In genomic region chr2:121349721-121350401, GRCh38 we compare ENCODE assay signal across 13 cellular contexts.
"Had no signal": no experiment of that assay in that cellular context is flagged by ENCODE, and none has a peak within 500 bp of the region (broad histone marks: within the 10 kb centered on the region; RNA-seq: fewer than 3 reads in every experiment).

No MANE protein-coding gene starts in this region.

- H3K4me1 ChIP-seq: testis, upper lobe of left lung had no signal

- H3K27me3 ChIP-seq: dorsolateral prefrontal cortex, testis, upper lobe of left lung had no signal

- H3K4me3 ChIP-seq: dorsolateral prefrontal cortex, testis, upper lobe of left lung had no signal

- H3K9me3 ChIP-seq: testis, upper lobe of left lung had no signal

- ATAC-seq: activated CD4-positive, CD25-positive, alpha-beta regulatory T cell treated with anti-CD3 and anti-CD28 coated beads, Interleukin-2, amount 50 U/mL, for 24 hours; activated CD8-positive, alpha-beta memory T cell treated with anti-CD3 and anti-CD28 coated beads, Interleukin-2, amount 10 ng/mL, durations not matched to agents 7 days and 5 days had no signal

- DNase-seq: activated CD4-positive, alpha-beta T cell treated with anti-CD3 and anti-CD28 coated beads, Interleukin-2, amount 50 U/mL, for 4 hours; activated CD8-positive, alpha-beta memory T cell treated with anti-CD3 and anti-CD28 coated beads, Interleukin-2, amount 10 ng/mL, durations not matched to agents 7 days and 5 days; activated gamma-delta T cell treated with Interleukin-2 at 50 U/mL for 16 hours; aorta; dorsolateral prefrontal cortex; hippocampal formation; mesendoderm; stimulated activated CD4-positive, alpha-beta T cell treated with anti-CD3 and anti-CD28 coated beads, Interleukin-15, amount 100 ng/mL, for 24 hours; stimulated activated CD4-positive, alpha-beta T cell treated with anti-CD3 and anti-CD28 coated beads, Interleukin-4, amount 100 ng/mL, for 1 hour; stimulated activated naive CD4-positive, alpha-beta T cell; testis had no signal

- H3K27ac ChIP-seq: testis, upper lobe of left lung had no signal
